ENCODE assay signal across 8 cellular contexts in the genomic region with DNA sequence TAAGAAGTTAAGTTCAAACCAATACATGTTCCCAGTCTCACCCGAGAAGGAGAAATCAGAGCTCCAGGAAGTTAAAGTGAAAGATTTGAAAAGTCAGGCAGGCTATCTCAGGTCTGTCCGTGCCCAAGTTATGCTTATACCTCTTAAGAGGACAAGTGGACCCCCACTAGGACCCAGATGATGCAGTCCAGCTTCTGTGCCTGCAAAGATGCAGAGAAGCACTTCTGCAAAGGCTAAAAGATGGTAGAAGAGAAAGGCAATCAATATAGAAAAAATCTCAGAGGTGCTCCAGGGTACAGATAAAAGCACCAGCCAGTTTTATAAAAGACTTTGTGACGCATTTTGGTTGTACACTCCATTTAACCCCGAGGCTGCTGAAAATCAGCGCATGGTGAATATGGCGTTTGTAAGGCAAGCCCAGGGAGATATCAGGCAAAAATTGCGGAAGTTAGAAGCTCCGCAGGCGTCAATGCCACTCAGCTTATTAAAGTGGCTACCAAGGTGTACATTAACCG. TPM values are rescaled to one million over a fixed set of nuclear protein-coding genes. Genes with fewer than 3 reads are reported as not detected.
DNase-seq lines count a peak whose midpoint lies in the region; ATAC-seq and TF ChIP-seq lines count a peak whose summit lies in the region.

No MANE protein-coding gene starts in this region.

- POLR2A ChIA-PET in T-cell (lab: Charles Lee) = interaction anchor here (0.7 to 0.9 kb wide), 2 partner anchors 11 to 325 kb away, joined by 3 read pairs; a partner anchor contains a TSS

- no peak overlapping the region for H3K4me3 Mint-ChIP-seq in T-cell

- DNase-seq in AG20443 (ENCODE audit: low spot score) (peak; percentile 20), T-cell (peak in 15 of 34 experiments; percentile 3 to 40 (median 18)), right atrium auricular region (ENCODE audit: low spot score) (no peak), skeletal muscle cell (ENCODE audit: low read depth) (no peak), KG1 (lab: John Stamatoyannopoulos, UW) (no peak)
- DNase-seq in NK-92 treated with Interleukin-12 subunit alpha and Interleukin-12 subunit beta, amount 100 ng/mL, for 24 hours (lab: John Stamatoyannopoulos, UW) = no peak

- CTCF ChIA-PET in T-cell (lab: Charles Lee) = interaction anchor here (1.2 to 3.0 kb wide), 6 partner anchors 10 to 258 kb away, joined by 4 to 15 read pairs (median 8); a partner anchor contains a TSS

- H3K36me3 Mint-ChIP-seq in T-cell = no peaks in the 10 kb centered on the region

- no peaks in the 10 kb centered on the region for H3K9me3 ChIP-seq in right atrium auricular region

- H3K4me1 Mint-ChIP-seq in T-cell = peaks cover under 1% of the 10 kb centered on the region in 3 donors

- peak overlapping the region; percentile 34 to 51 for H3K4me3 ChIP-seq in right atrium auricular region
- H3K4me3 ChIP-seq in skeletal muscle cell (ENCODE audit: low read depth, low read length) = peak overlapping the region; percentile 48

- peak; percentile 42 for ATAC-seq in GM21367 (IDR thresholded peaks at IDR 0.05; ENCODE audit: unreplicated experiment)
- ATAC-seq in T-cell (replicated peaks in 1 of 4) = peak; percentile 48 to 83 (median 70)
- no peak for ATAC-seq in HG03460 (IDR thresholded peaks at IDR 0.05; ENCODE audit: unreplicated experiment)

- H3K27ac Mint-ChIP-seq in T-cell = no peak overlapping the region

- no peak for TF ChIP-seq CTCF in right atrium auricular region (IDR thresholded peaks at IDR 0.05)

- no peaks in the 10 kb centered on the region for H3K9me3 Mint-ChIP-seq in T-cell

- H3K36me3 ChIP-seq in right atrium auricular region = no peaks in the 10 kb centered on the region

- H3K27me3 Mint-ChIP-seq in T-cell = no peaks in the 10 kb centered on the region

- H3K4me1 ChIP-seq in right atrium auricular region = peaks cover 0 to 13% of the 10 kb centered on the region in 2 donors

- H3K27ac ChIP-seq in right atrium auricular region = peak overlapping the region in 1 of 2 donors; percentile 15

- H3K27me3 ChIP-seq in right atrium auricular region = no peaks in the 10 kb centered on the region

RNA-seq across cellular contexts. Expression of a gene that starts 9.9 kb away (rescaled TPM):
- not detected for total RNA-seq in T-cell
- total RNA-seq in right atrium auricular region = 1 to 10 TPM in 1 of 2 donors, under 1 TPM in 1; 0.35 to 1.3 TPM

RNA-seq across cellular contexts. Expression of a gene that starts 29.1 kb away (rescaled TPM):
- total RNA-seq in T-cell = 1 to 10 TPM; 1.3 to 4.6 (median 2.2) TPM
- 10 to 100 TPM in 1 of 2 donors, 1 to 10 TPM in 1; 5.7 to 12.1 TPM for total RNA-seq in right atrium auricular region
